1 cellular context compared by ENCODE assay signal in genomic region chr17:64240261-64240740, GRCh38.
TF ChIP-seq lines count a peak whose summit lies in the region.

No MANE protein-coding gene starts in this region.

TF ChIP-seq in K562, 482 proteins besides CTCF, POLR2A, EP300 and RAD21 (continued from another document):
- TF ChIP-seq ZBTB40 (IDR thresholded peaks at IDR 0.05), result no peak
- no peak for TF ChIP-seq ZBTB40 (CRISPR knock-in tag; IDR thresholded peaks at IDR 0.05)
- TF ChIP-seq ZBTB7A (IDR thresholded peaks at IDR 0.05; ENCODE audit: borderline replicate concordance, control insufficient read depth, low read depth, low read length), result no peak
- TF ChIP-seq DNMT1 (IDR thresholded peaks at IDR 0.05), result no peak
- peak; percentile 1 for TF ChIP-seq DACH1 (IDR thresholded peaks at IDR 0.05; ENCODE audit: partially characterized antibody)
- peak; percentile 33; the same call in 1 of the 2 replicates for TF ChIP-seq SPI1 (IDR thresholded peaks at IDR 0.05; ENCODE audit: borderline replicate concordance, low read depth, low read length)
- no peak for TF ChIP-seq ZSCAN32 (CRISPR knock-in tag; IDR thresholded peaks at IDR 0.05)
- TF ChIP-seq ZBTB11 (CRISPR knock-in tag; IDR thresholded peaks at IDR 0.05), result 0 out of 6 replicates have a peak, but pooled peaks of 1 of the 3 experiments have one; percentile 28
- TF ChIP-seq ZNF586 (CRISPR knock-in tag; conservative IDR thresholded peaks at IDR 0.05), result no peak
- peak; percentile 55 for TF ChIP-seq CBFA2T3 (IDR thresholded peaks at IDR 0.05)
- TF ChIP-seq STAT6 (CRISPR knock-in tag; IDR thresholded peaks at IDR 0.05), result no peak
- TF ChIP-seq DPF2 (IDR thresholded peaks at IDR 0.05), result 0 out of 2 replicates have a peak, but pooled peaks have one; percentile 9
- TF ChIP-seq REST (CRISPR knock-in tag; IDR thresholded peaks at IDR 0.05; ENCODE audit: low read depth), result no peak
- no peak for TF ChIP-seq NFIC (IDR thresholded peaks at IDR 0.05)
- peak; percentile 56 for TF ChIP-seq ZFP36 (IDR thresholded peaks at IDR 0.05; ENCODE audit: low read depth, low read length, partially characterized antibody)
- peak; percentile 92 for TF ChIP-seq EGR1 (conservative IDR thresholded peaks at IDR 0.05)
- TF ChIP-seq CTCFL (IDR thresholded peaks at IDR 0.05; ENCODE audit: borderline replicate concordance, insufficient read depth, low read depth, low read length, poor library complexity, severe bottlenecking), result no peak
- TF ChIP-seq ZNF445 (CRISPR knock-in tag; IDR thresholded peaks at IDR 0.05; ENCODE audit: low read depth), result no peak
- TF ChIP-seq TRIM28 (IDR thresholded peaks at IDR 0.05), result no peak
- no peak for TF ChIP-seq ZNF583 (CRISPR knock-in tag; IDR thresholded peaks at IDR 0.05)
- TF ChIP-seq STAT5B (CRISPR knock-in tag; IDR thresholded peaks at IDR 0.05), result no peak
- TF ChIP-seq SUPT5H (IDR thresholded peaks at IDR 0.05), result no peak
- peak; percentile 37; the same call in 1 of the 2 replicates for TF ChIP-seq NFE2 (IDR thresholded peaks at IDR 0.05; ENCODE audit: low read depth)
- TF ChIP-seq ZNF408 (CRISPR knock-in tag; IDR thresholded peaks at IDR 0.05; ENCODE audit: low read depth), result no peak
- peak; percentile 41; the same call in 1 of the 2 replicates for TF ChIP-seq PKNOX1 (IDR thresholded peaks at IDR 0.05)
- TF ChIP-seq HMBOX1 (IDR thresholded peaks at IDR 0.05), result no peak
- no peak for TF ChIP-seq TAF7 (tag; IDR thresholded peaks at IDR 0.05)
- TF ChIP-seq DDX20 (tag; IDR thresholded peaks at IDR 0.05; ENCODE audit: low read depth), result no peak
